In the genomic region with DNA sequence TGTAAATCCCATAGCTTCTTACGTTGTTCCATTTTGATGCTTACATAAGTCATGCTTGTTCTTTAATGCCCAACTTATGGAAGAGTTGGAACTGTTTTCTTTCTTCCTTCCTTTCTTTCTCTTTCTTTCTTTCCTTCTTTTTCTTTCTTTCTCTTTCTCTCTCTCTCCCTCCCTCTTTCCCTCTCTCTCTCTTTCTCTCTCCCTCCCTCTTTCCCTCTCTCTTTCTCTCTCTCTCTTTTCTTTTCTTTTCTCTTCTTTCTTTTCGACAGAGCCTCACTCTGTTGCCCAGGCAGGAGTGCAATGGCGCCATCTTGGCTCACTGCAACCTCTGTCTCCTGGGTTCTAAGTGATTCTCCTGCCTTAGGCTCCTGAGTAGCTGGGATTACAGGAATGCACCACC, we compare ENCODE assay signal across 23 cellular contexts. TPM values are rescaled to one million over a fixed set of nuclear protein-coding genes. Genes with fewer than 3 reads are reported as not detected.
"Had no signal": no experiment of that assay in that cellular context is flagged by ENCODE, and none has a peak within 500 bp of the region (broad histone marks: within the 10 kb centered on the region; RNA-seq: fewer than 3 reads in every experiment).

No MANE protein-coding gene starts in this region.

- FAIRE-seq: RCC 7860 had no signal

- H3K27me3 ChIP-seq: MG63 had no signal

- H3K36me3 ChIP-seq: MG63, SJSA1 had no signal

- H3K4me1 ChIP-seq: SJSA1 had no signal

- H3K27ac ChIP-seq: SJSA1, SK-N-MC had no signal

- DNase-seq: Karpas-422, KG1, MG63, NCI-H1092, NCI-H1105 treated with DMSO at 0.1 percent for 48 hours, NCI-H1417 treated with DMSO at 0.1 percent for 48 hours, NCI-H146, NCI-H1694 treated with DMSO at 0.1 percent for 48 hours, NCI-H1930, NCI-H2081 treated with DMSO at 0.1 percent for 48 hours, NCI-H2171, NCI-H226, NCI-H446, NCI-H510A, NCI-H524 treated with DMSO at 0.1 percent for 48 hours, NCI-H69, NCI-H774, Right ventricle myocardium superior, RPMI8226, SIG-M5 had no signal

- H3K9me3 ChIP-seq: MG63, SJSA1 had no signal

- H3K4me3 ChIP-seq: MG63, SJSA1, SK-N-MC had no signal

RNA-seq across cellular contexts. Expression of a gene that starts 27.7 kb away (rescaled TPM):
- total RNA-seq: SJSA1 had no signal

RNA-seq across cellular contexts. Expression of a gene that starts 58.8 kb away (rescaled TPM):
- total RNA-seq: SJSA1 had no signal
